In the genomic region with DNA sequence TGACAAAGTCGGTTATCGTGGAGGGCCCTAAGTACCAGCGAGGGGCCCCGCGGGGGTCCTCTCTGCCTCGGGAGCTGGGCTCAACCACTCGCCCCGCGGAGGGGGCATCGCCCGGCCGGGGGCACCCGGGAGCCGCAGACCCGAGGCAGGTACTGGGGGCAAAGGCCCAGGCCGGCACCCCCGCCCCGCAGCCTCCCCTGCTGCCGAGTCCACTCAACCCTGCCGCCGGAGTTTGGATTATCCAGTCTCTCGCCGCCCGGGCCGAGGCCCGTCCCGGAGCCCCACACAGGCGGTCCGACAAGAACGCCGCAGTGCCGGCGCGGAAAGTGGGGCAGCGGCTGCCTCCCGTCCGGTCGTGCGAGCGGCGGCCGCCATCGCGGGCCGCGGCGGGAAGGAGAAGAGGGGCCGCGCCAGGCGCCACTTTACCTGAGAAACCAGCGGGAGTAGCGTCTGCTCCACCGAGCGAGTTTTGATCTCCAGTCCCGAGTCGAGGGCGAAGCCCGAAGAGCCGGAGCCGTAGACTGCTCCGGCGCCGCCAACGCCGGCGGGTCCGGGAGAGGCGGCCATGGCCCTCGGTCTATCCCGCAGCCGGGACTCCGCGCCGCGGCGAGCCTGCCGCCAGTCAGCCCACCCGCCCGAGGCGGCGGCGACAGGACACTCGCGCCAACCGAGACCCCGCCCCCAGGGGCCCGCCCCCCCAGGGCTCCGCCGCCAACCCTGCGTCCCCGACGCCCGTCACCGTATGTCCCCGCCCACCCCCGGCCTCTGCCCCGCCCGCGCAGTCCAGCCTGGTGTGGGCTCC, we compare ENCODE assay signal across 8 cellular contexts. TPM values are rescaled to one million over a fixed set of nuclear protein-coding genes. Genes with fewer than 3 reads are reported as not detected.
DNase-seq lines count a peak whose midpoint lies in the region; ATAC-seq and TF ChIP-seq lines count a peak whose summit lies in the region.

A gene with protein sequence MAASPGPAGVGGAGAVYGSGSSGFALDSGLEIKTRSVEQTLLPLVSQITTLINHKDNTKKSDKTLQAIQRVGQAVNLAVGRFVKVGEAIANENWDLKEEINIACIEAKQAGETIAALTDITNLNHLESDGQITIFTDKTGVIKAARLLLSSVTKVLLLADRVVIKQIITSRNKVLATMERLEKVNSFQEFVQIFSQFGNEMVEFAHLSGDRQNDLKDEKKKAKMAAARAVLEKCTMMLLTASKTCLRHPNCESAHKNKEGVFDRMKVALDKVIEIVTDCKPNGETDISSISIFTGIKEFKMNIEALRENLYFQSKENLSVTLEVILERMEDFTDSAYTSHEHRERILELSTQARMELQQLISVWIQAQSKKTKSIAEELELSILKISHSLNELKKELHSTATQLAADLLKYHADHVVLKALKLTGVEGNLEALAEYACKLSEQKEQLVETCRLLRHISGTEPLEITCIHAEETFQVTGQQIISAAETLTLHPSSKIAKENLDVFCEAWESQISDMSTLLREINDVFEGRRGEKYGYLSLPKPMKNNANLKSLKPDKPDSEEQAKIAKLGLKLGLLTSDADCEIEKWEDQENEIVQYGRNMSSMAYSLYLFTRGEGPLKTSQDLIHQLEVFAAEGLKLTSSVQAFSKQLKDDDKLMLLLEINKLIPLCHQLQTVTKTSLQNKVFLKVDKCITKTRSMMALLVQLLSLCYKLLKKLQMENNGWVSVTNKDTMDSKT (minus strand): TSS at position 624 of the 802 bp plus-strand sequence. CDS start 57 bp downstream, at position 567.

- peak within 1 kb of the TSS; percentile 92 for H3K4me3 Mint-ChIP-seq in activated CD8-positive, alpha-beta memory T cell treated with anti-CD3 and anti-CD28 coated beads, Interleukin-2, amount 10 ng/mL, durations not matched to agents 7 days and 5 days
- H3K4me3 Mint-ChIP-seq in endodermal cell = peak within 1 kb of the TSS; percentile 91

- peaks cover 28% of the 10 kb centered on the region for H3K4me1 Mint-ChIP-seq in activated CD8-positive, alpha-beta memory T cell treated with anti-CD3 and anti-CD28 coated beads, Interleukin-2, amount 10 ng/mL, durations not matched to agents 7 days and 5 days
- peaks cover 45% of the 10 kb centered on the region for H3K4me1 Mint-ChIP-seq in endodermal cell

- peak within 1 kb of the TSS; percentile 6 to 89 (median 85); a peak in 21 of 22 replicates for H3K27ac ChIP-seq in BLaER1 treated with 17β-estradiol and CSF1 and Interleukin-3, amounts not matched to agents 10 nM and 100 nM
- peak within 1 kb of the TSS; percentile 74 for H3K27ac ChIP-seq in endodermal cell (ENCODE audit: low read depth, low read length)

- H3K27ac Mint-ChIP-seq in activated CD8-positive, alpha-beta memory T cell treated with anti-CD3 and anti-CD28 coated beads, Interleukin-2, amount 10 ng/mL, durations not matched to agents 7 days and 5 days = peak within 1 kb of the TSS; percentile 83
- H3K27ac Mint-ChIP-seq in endodermal cell = peak within 1 kb of the TSS; percentile 97

- H3K9me3 ChIP-seq in BLaER1 treated with 17β-estradiol and CSF1 and Interleukin-3, amounts not matched to agents 10 nM and 100 nM (replicated peaks in 1 of 11) = no peaks in the 10 kb centered on the region
- H3K9me3 ChIP-seq in endodermal cell (ENCODE audit: control insufficient read depth, low read length) = no peaks in the 10 kb centered on the region

- peak; percentile 85 for DNase-seq in NCI-H774 (lab: John Stamatoyannopoulos, UW)
- DNase-seq in activated CD8-positive, alpha-beta memory T cell treated with anti-CD3 and anti-CD28 coated beads, Interleukin-2, amount 10 ng/mL, durations not matched to agents 7 days and 5 days = peak; percentile 93
- DNase-seq in endodermal cell = peak; percentile 100
- peak; percentile 86 for DNase-seq in midbrain (lab: John Stamatoyannopoulos, UW)
- peak; percentile 87 to 88 for DNase-seq in stimulated activated CD8-positive, alpha-beta memory T cell treated with anti-CD3 and anti-CD28 coated beads, Interleukin-2, amount 100 ng/mL, for 48 hours (ENCODE audit: low read depth in 2 of 2)

- peak; percentile 87 for ATAC-seq in GM19324 (IDR thresholded peaks at IDR 0.05; ENCODE audit: low FRiP score, unreplicated experiment)
- peak; percentile 50 for ATAC-seq in HG03457 (IDR thresholded peaks at IDR 0.05; ENCODE audit: unreplicated experiment)
- peak; percentile 88 for ATAC-seq in activated CD8-positive, alpha-beta memory T cell treated with anti-CD3 and anti-CD28 coated beads, Interleukin-2, amount 10 ng/mL, durations not matched to agents 7 days and 5 days

- H3K4me1 ChIP-seq in BLaER1 treated with 17β-estradiol and CSF1 and Interleukin-3, amounts not matched to agents 10 nM and 100 nM = peaks cover 52 to 70% (median 67%) of the 10 kb centered on the region in 10 experiments
- peaks cover 18% of the 10 kb centered on the region for H3K4me1 ChIP-seq in endodermal cell (ENCODE audit: control insufficient read depth, insufficient read depth, low read length)

- H3K9ac ChIP-seq in BLaER1 treated with 17β-estradiol and CSF1 and Interleukin-3, amounts not matched to agents 10 nM and 100 nM = peak within 1 kb of the TSS; percentile 82 to 96 (median 91)
- peak within 1 kb of the TSS; percentile 88 for H3K9ac ChIP-seq in endodermal cell (ENCODE audit: extremely low read depth, low read length, poor library complexity, severe bottlenecking)

- no peaks in the 10 kb centered on the region for H3K9me3 Mint-ChIP-seq in activated CD8-positive, alpha-beta memory T cell treated with anti-CD3 and anti-CD28 coated beads, Interleukin-2, amount 10 ng/mL, durations not matched to agents 7 days and 5 days (ENCODE audit: low read depth)
- H3K9me3 Mint-ChIP-seq in endodermal cell = no peaks in the 10 kb centered on the region

- peak within 1 kb of the TSS; percentile 80 to 95 (median 90) for H3K4me3 ChIP-seq in BLaER1 treated with 17β-estradiol and CSF1 and Interleukin-3, amounts not matched to agents 10 nM and 100 nM
- H3K4me3 ChIP-seq in endodermal cell (ENCODE audit: low read length) = peak within 1 kb of the TSS; percentile 89

- peaks cover 0 to 25% (median 3%) of the 10 kb centered on the region in 11 experiments; a peak in 5 of 22 replicates for H4K20me1 ChIP-seq in BLaER1 treated with 17β-estradiol and CSF1 and Interleukin-3, amounts not matched to agents 10 nM and 100 nM

- WGBS in endodermal cell (ENCODE audit: insufficient coverage in 1 of 2, insufficient read length in 1 of 2), 2 experiments = 0% methylated on average over 29 to 99 of the region's 99 CpGs

- CTCF ChIA-PET in activated CD8-positive, alpha-beta memory T cell treated with anti-CD3 and anti-CD28 coated beads, Interleukin-2, amount 10 ng/mL, durations not matched to agents 7 days and 5 days (lab: Charles Lee) = no interaction called here

- peaks cover 0 to 15% (median 0%) of the 10 kb centered on the region in 11 experiments; a peak in 3 of 22 replicates for H3K36me3 ChIP-seq in BLaER1 treated with 17β-estradiol and CSF1 and Interleukin-3, amounts not matched to agents 10 nM and 100 nM
- peaks cover 3% of the 10 kb centered on the region for H3K36me3 ChIP-seq in endodermal cell (ENCODE audit: control insufficient read depth, insufficient read depth, low read length)

- 0 out of 22 replicates have a peak, but pooled peaks cover 0 to 8% (median 0%) of the 10 kb centered on the region in 11 experiments for H3K27me3 ChIP-seq in BLaER1 treated with 17β-estradiol and CSF1 and Interleukin-3, amounts not matched to agents 10 nM and 100 nM
- H3K27me3 ChIP-seq in endodermal cell (ENCODE audit: control insufficient read depth, insufficient read depth, low read length, poor library complexity, severe bottlenecking) = no peaks in the 10 kb centered on the region

- H3K36me3 Mint-ChIP-seq in activated CD8-positive, alpha-beta memory T cell treated with anti-CD3 and anti-CD28 coated beads, Interleukin-2, amount 10 ng/mL, durations not matched to agents 7 days and 5 days = peaks cover 3% of the 10 kb centered on the region
- peaks cover 6% of the 10 kb centered on the region for H3K36me3 Mint-ChIP-seq in endodermal cell (ENCODE audit: low read depth)

- H3K4me2 ChIP-seq in BLaER1 treated with 17β-estradiol and CSF1 and Interleukin-3, amounts not matched to agents 10 nM and 100 nM = peak within 1 kb of the TSS; percentile 86 to 100 (median 97)

- H3K27me3 Mint-ChIP-seq in activated CD8-positive, alpha-beta memory T cell treated with anti-CD3 and anti-CD28 coated beads, Interleukin-2, amount 10 ng/mL, durations not matched to agents 7 days and 5 days = no peaks in the 10 kb centered on the region
- no peaks in the 10 kb centered on the region for H3K27me3 Mint-ChIP-seq in endodermal cell (ENCODE audit: insufficient read depth)

- no peak for TF ChIP-seq CTCF in endodermal cell (conservative IDR thresholded peaks at IDR 0.05)

RNA-seq across cellular contexts. Expression of the gene that starts here (rescaled TPM):
- total RNA-seq in activated CD8-positive, alpha-beta memory T cell treated with anti-CD3 and anti-CD28 coated beads, Interleukin-2, amount 10 ng/mL, durations not matched to agents 7 days and 5 days = 10 to 100 TPM; 18.8 to 21.5 TPM
- total RNA-seq in endodermal cell = 10 to 100 TPM; 80.1 to 82.1 TPM
- 57.1 TPM for polyA plus RNA-seq in endodermal cell (2013, experiment 1 of 2)
- polyA plus RNA-seq in endodermal cell (2013, experiment 2 of 2) = 57.2 TPM

Comparison
In these comparisons a context has a peak if more than half of its experiments do, and no peak if none do; other contexts are left out.
1. Peak in every context shown above with its lines: DNase-seq, ATAC-seq, H3K4me3 ChIP-seq and H3K27ac ChIP-seq.